In the genomic region with DNA sequence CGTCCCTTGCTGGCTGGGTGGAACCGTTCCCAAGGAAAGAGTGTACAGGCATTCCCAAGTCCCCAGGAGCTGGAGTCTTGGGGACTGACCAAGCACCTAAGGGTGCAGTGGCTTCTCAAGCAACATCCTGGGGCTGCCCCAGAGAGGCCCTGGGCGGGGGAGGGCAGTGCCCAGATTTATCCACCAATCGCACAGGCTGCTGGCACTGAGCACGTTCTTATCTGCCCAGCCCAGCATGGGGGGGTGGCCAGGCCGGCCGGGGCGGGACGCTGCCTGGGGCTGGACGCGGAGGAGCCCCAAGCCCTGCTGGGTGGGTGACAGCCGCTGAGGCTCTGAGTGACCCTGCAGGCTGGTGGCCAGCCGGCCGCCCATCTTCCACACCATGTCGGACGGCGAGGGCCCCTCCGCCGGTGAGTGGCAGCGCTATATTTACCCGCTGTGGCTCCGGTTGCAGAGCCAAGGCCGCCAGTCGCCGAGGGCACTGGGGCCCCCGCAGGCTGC, we compare ENCODE assay signal across 10 cellular contexts. TPM values are rescaled to one million over a fixed set of nuclear protein-coding genes. Genes with fewer than 3 reads are reported as not detected.
DNase-seq lines count a peak whose midpoint lies in the region; ATAC-seq and TF ChIP-seq lines count a peak whose summit lies in the region.
"Had no signal": no experiment of that assay in that cellular context is flagged by ENCODE, and none has a peak within 500 bp of the region (broad histone marks: within the 10 kb centered on the region; RNA-seq: fewer than 3 reads in every experiment).

No MANE protein-coding gene starts in this region.

- no peak overlapping the region for H3K4me3 Mint-ChIP-seq in stimulated activated effector memory CD8-positive, alpha-beta T cell treated with anti-CD3 and anti-CD28 coated beads, Interleukin-12 subunit alpha, Interleukin-12 subunit beta, amount 100 ng/mL, for 72 hours
- H3K4me3 Mint-ChIP-seq in activated CD4-positive, alpha-beta T cell treated with anti-CD3 and anti-CD28 coated beads for 36 hours, result no peak overlapping the region

- in situ Hi-C loops in astrocyte of the spinal cord (cut with HindIII; ENCODE audit: low sequenced_read_pairs), result no loop called here

- DNase-seq in HK-2 (ENCODE audit: unreplicated experiment) (peak; percentile 47), astrocyte of the spinal cord (ENCODE audit: low read depth, low spot score) (no peak), iPS-NIHi11 (ENCODE audit: low spot score) (peak; percentile 46), NCI-H446 treated with DMSO at 0.1 percent for 48 hours (lab: John Stamatoyannopoulos, UW) (no peak)
- DNase-seq in stimulated activated effector memory CD8-positive, alpha-beta T cell treated with anti-CD3 and anti-CD28 coated beads, Interleukin-12 subunit alpha, Interleukin-12 subunit beta, amount 100 ng/mL, for 72 hours (ENCODE audit: low spot score in 2 of 2), result no peak
- DNase-seq in activated CD4-positive, alpha-beta T cell treated with anti-CD3 and anti-CD28 coated beads for 36 hours, result no peak
- DNase-seq: activated T-cell treated with anti-CD3 and anti-CD28 coated beads, Interleukin-2, amount 50 U/mL, for 48 hours; NCI-H526 had no signal

- POLR2A ChIA-PET in activated CD4-positive, alpha-beta T cell treated with anti-CD3 and anti-CD28 coated beads for 36 hours (lab: Charles Lee), result interaction anchor here (0.6 kb wide), 1 partner anchor 462 kb away, joined by 3 read pairs; no protein-coding TSS in a partner anchor

- CTCF ChIA-PET in activated CD4-positive, alpha-beta T cell treated with anti-CD3 and anti-CD28 coated beads for 36 hours (lab: Charles Lee), result no interaction called here

- TF ChIP-seq CTCF in astrocyte of the spinal cord (IDR thresholded peaks at IDR 0.05; ENCODE audit: low read depth, low read length), result no peak

- no peak overlapping the region for H3K27ac Mint-ChIP-seq in stimulated activated effector memory CD8-positive, alpha-beta T cell treated with anti-CD3 and anti-CD28 coated beads, Interleukin-12 subunit alpha, Interleukin-12 subunit beta, amount 100 ng/mL, for 72 hours
- H3K27ac Mint-ChIP-seq in activated CD4-positive, alpha-beta T cell treated with anti-CD3 and anti-CD28 coated beads for 36 hours, result no peak overlapping the region

- intact Hi-C loops in activated CD4-positive, alpha-beta T cell treated with anti-CD3 and anti-CD28 coated beads for 36 hours (cut with DNase I, micrococcal nuclease), result no loop called here

- H3K9me3 Mint-ChIP-seq in stimulated activated effector memory CD8-positive, alpha-beta T cell treated with anti-CD3 and anti-CD28 coated beads, Interleukin-12 subunit alpha, Interleukin-12 subunit beta, amount 100 ng/mL, for 72 hours, result no peaks in the 10 kb centered on the region
- no peaks in the 10 kb centered on the region for H3K9me3 Mint-ChIP-seq in activated CD4-positive, alpha-beta T cell treated with anti-CD3 and anti-CD28 coated beads for 36 hours (ENCODE audit: low read depth)

- H3K27me3 Mint-ChIP-seq in activated CD4-positive, alpha-beta T cell treated with anti-CD3 and anti-CD28 coated beads for 36 hours, result peaks cover 28% of the 10 kb centered on the region

- peak overlapping the region; percentile 7 for H3K4me3 ChIP-seq in astrocyte of the spinal cord (ENCODE audit: low read depth, low read length)

- H3K36me3 Mint-ChIP-seq in stimulated activated effector memory CD8-positive, alpha-beta T cell treated with anti-CD3 and anti-CD28 coated beads, Interleukin-12 subunit alpha, Interleukin-12 subunit beta, amount 100 ng/mL, for 72 hours, result no peaks in the 10 kb centered on the region
- no peaks in the 10 kb centered on the region for H3K36me3 Mint-ChIP-seq in activated CD4-positive, alpha-beta T cell treated with anti-CD3 and anti-CD28 coated beads for 36 hours (ENCODE audit: low read depth)

- peaks cover 5% of the 10 kb centered on the region for H3K4me1 Mint-ChIP-seq in stimulated activated effector memory CD8-positive, alpha-beta T cell treated with anti-CD3 and anti-CD28 coated beads, Interleukin-12 subunit alpha, Interleukin-12 subunit beta, amount 100 ng/mL, for 72 hours
- H3K4me1 Mint-ChIP-seq in activated CD4-positive, alpha-beta T cell treated with anti-CD3 and anti-CD28 coated beads for 36 hours, result no peaks in the 10 kb centered on the region

- ATAC-seq in stimulated activated effector memory CD8-positive, alpha-beta T cell treated with anti-CD3 and anti-CD28 coated beads, Interleukin-12 subunit alpha, Interleukin-12 subunit beta, amount 100 ng/mL, for 72 hours, result peak; percentile 39
- ATAC-seq in HG02970 (IDR thresholded peaks at IDR 0.05; ENCODE audit: low FRiP score, unreplicated experiment) (no peak), GM21528 (IDR thresholded peaks at IDR 0.05; ENCODE audit: low FRiP score, unreplicated experiment) (no peak)
- no peak for ATAC-seq in activated CD4-positive, alpha-beta T cell treated with anti-CD3 and anti-CD28 coated beads for 36 hours

RNA-seq across cellular contexts. Expression of gene CYP46A1, which starts 53.4 kb away (rescaled TPM):
- under 1 TPM; 0.05 to 0.23 TPM for total RNA-seq in activated CD4-positive, alpha-beta T cell treated with anti-CD3 and anti-CD28 coated beads for 36 hours

RNA-seq across cellular contexts. Expression of gene EML1, which starts 55.7 kb away (rescaled TPM):
- 1 to 10 TPM; 1.7 TPM for total RNA-seq in activated CD4-positive, alpha-beta T cell treated with anti-CD3 and anti-CD28 coated beads for 36 hours

Comparison
In these comparisons a context has a peak if more than half of its experiments do, and no peak if none do; other contexts are left out.
1. DNase-seq: peak in HK-2 (single experiment) and iPS-NIHi11 (single experiment); none in astrocyte of the spinal cord (single experiment), stimulated activated effector memory CD8-positive, alpha-beta T cell treated with anti-CD3 and anti-CD28 coated beads, Interleukin-12 subunit alpha, Interleukin-12 subunit beta, amount 100 ng/mL, for 72 hours (0 of 2), NCI-H446 treated with DMSO at 0.1 percent for 48 hours (single experiment) and activated CD4-positive, alpha-beta T cell treated with anti-CD3 and anti-CD28 coated beads for 36 hours (single experiment).